15 cellular contexts compared by ENCODE assay signal in genomic region chrX:109925656-109926055, GRCh38.
A peak's percentile ranks its signal among the peaks of the same experiment; 100 is the strongest.
DNase-seq lines count a peak whose midpoint lies in the region; ATAC-seq and TF ChIP-seq lines count a peak whose summit lies in the region.
"Had no signal": no experiment of that assay in that cellular context is flagged by ENCODE, and none has a peak within 500 bp of the region (broad histone marks: within the 10 kb centered on the region; RNA-seq: fewer than 3 reads in every experiment).

No MANE protein-coding gene starts in this region.

- no peaks in the 10 kb centered on the region for H3K79me2 ChIP-seq in KMS-11 (ENCODE audit: insufficient read depth, low read depth)
- H3K79me2 ChIP-seq in MM.1S (ENCODE audit: low read length) = no peaks in the 10 kb centered on the region
- H3K79me2 ChIP-seq in parathyroid adenoma = no peaks in the 10 kb centered on the region
- no peaks in the 10 kb centered on the region for H3K79me2 ChIP-seq in PC-3 (ENCODE audit: low read length)

- no peak for ATAC-seq in gastrocnemius medialis
- ATAC-seq in PC-3 = no peak

- TF ChIP-seq CTCF in KMS-11 (conservative IDR thresholded peaks at IDR 0.05; ENCODE audit: low read depth, low read length) = no peak
- no peak for TF ChIP-seq CTCF in MM.1S (IDR thresholded peaks at IDR 0.05; ENCODE audit: low read length)
- no peak for TF ChIP-seq CTCF in parathyroid adenoma (IDR thresholded peaks at IDR 0.05)
- no peak for TF ChIP-seq CTCF in gastrocnemius medialis (IDR thresholded peaks at IDR 0.05 in 4 of 5, conservative IDR thresholded peaks at IDR 0.05 in 1 of 5)
- no peak for TF ChIP-seq CTCF in PC-3 (conservative IDR thresholded peaks at IDR 0.05; ENCODE audit: low read depth, low read length)
- no peak for TF ChIP-seq CTCF in type B pancreatic cell (conservative IDR thresholded peaks at IDR 0.05)

- BruUV-seq in PC-3 (replicated peaks; lab: Mats Ljungman, UMichigan) = no TSS peak

- no peak for TF ChIP-seq POLR2A in gastrocnemius medialis (IDR thresholded peaks at IDR 0.05)

- H3K27me3 ChIP-seq in KMS-11 (ENCODE audit: insufficient read depth, low read depth) (no peaks in the 10 kb centered on the region), MM.1S (replicated peaks; ENCODE audit: insufficient read depth, low read length) (no peaks in the 10 kb centered on the region), parathyroid adenoma (ENCODE audit: control insufficient read depth, insufficient read depth, low read length) (no peaks in the 10 kb centered on the region), gastrocnemius medialis (no peaks in the 10 kb centered on the region), PC-3 (ENCODE audit: low read length) (no peaks in the 10 kb centered on the region)

- no peaks in the 10 kb centered on the region for H3K36me3 ChIP-seq in KMS-11 (ENCODE audit: insufficient read depth)
- no peaks in the 10 kb centered on the region for H3K36me3 ChIP-seq in MM.1S (replicated peaks; ENCODE audit: insufficient read depth, low read length)
- H3K36me3 ChIP-seq in parathyroid adenoma (ENCODE audit: control insufficient read depth, insufficient read depth, low read length) = no peaks in the 10 kb centered on the region
- no peaks in the 10 kb centered on the region for H3K36me3 ChIP-seq in gastrocnemius medialis
- no peaks in the 10 kb centered on the region for H3K36me3 ChIP-seq in PC-3 (ENCODE audit: low read depth, low read length)
- H3K36me3 ChIP-seq: HAP-1 had no signal

- H3K4me1 Mint-ChIP-seq in type B pancreatic cell (ENCODE audit: unreplicated experiment) = no peaks in the 10 kb centered on the region
- H3K4me1 Mint-ChIP-seq: CD4-positive, alpha-beta memory T cell had no signal

- intact Hi-C loops in gastrocnemius medialis (cut with DNase I; ENCODE audit: low total_unique reads) = loop anchor here (2.0 to 5.0 kb wide), 2 partner anchors 79 to 217 kb away; no protein-coding TSS in a partner anchor
- intact Hi-C loops in PC-3 (cut with micrococcal nuclease) = no loop called here

- H3K36me3 Mint-ChIP-seq in type B pancreatic cell = no peaks in the 10 kb centered on the region
- H3K36me3 Mint-ChIP-seq: CD4-positive, alpha-beta memory T cell had no signal

- H3K9me2 ChIP-seq in MM.1S (replicated peaks; ENCODE audit: insufficient read depth, low read length) (no peaks in the 10 kb centered on the region), PC-3 (replicated peaks; ENCODE audit: low read length) (no peaks in the 10 kb centered on the region)

- H4K20me1 ChIP-seq in KMS-11 (ENCODE audit: insufficient read depth) = no peaks in the 10 kb centered on the region
- H4K20me1 ChIP-seq in MM.1S (ENCODE audit: insufficient read depth, low read length) = no peaks in the 10 kb centered on the region
- H4K20me1 ChIP-seq in PC-3 (ENCODE audit: low read length) = no peaks in the 10 kb centered on the region

- peaks cover 20% of the 10 kb centered on the region for H3K4me1 ChIP-seq in KMS-11 (ENCODE audit: low read depth, poor library complexity, severe bottlenecking)
- H3K4me1 ChIP-seq in MM.1S (ENCODE audit: low read length) = peaks cover 53% of the 10 kb centered on the region
- peaks cover 19% of the 10 kb centered on the region for H3K4me1 ChIP-seq in parathyroid adenoma
- peaks cover 21 to 31% of the 10 kb centered on the region in 2 donors for H3K4me1 ChIP-seq in gastrocnemius medialis
- no peaks in the 10 kb centered on the region for H3K4me1 ChIP-seq in PC-3 (ENCODE audit: insufficient read depth, low read length)
- H3K4me1 ChIP-seq: Caco-2, HAP-1 had no signal

- H3K4me2 ChIP-seq in KMS-11 (peak overlapping the region; percentile 59; the same call in 1 of the 2 replicates), MM.1S (ENCODE audit: low read depth, low read length) (peak overlapping the region; percentile 39), parathyroid adenoma (ENCODE audit: low read length) (no peak overlapping the region), PC-3 (ENCODE audit: low read length) (no peak overlapping the region)

- DNase-seq in MM.1S (no peak), gastrocnemius medialis (no peak), PC-3 (no peak), type B pancreatic cell (ENCODE audit: extremely low spot score, unreplicated experiment) (no peak)
- no peak for DNase-seq in activated CD4-positive, CD25-positive, alpha-beta regulatory T cell (lab: John Stamatoyannopoulos, UW)
- DNase-seq: C1 segment of cervical spinal cord; Caco-2; CD4-positive, alpha-beta memory T cell; DMS153; DND-41; GOT3; HFFc6 had no signal

- CTCF ChIA-PET in PC-3 (lab: Charles Lee) = no interaction called here

- H3K4me3 ChIP-seq in KMS-11 (IDR thresholded peaks at IDR 0.05; ENCODE audit: insufficient read depth, low read depth, low read length) (no peak overlapping the region), MM.1S (ENCODE audit: low read length) (no peak overlapping the region), parathyroid adenoma (ENCODE audit: low read depth, low read length) (no peak overlapping the region), gastrocnemius medialis (no peak overlapping the region), PC-3 (ENCODE audit: low read length) (no peak overlapping the region)
- H3K4me3 ChIP-seq: HAP-1 had no signal

- in situ Hi-C loops in gastrocnemius medialis (cut with MboI; ENCODE audit: low sequenced_read_pairs in 4 of 4) = no loop called here

- no peaks in the 10 kb centered on the region for H3K9me3 Mint-ChIP-seq in type B pancreatic cell
- H3K9me3 Mint-ChIP-seq: CD4-positive, alpha-beta memory T cell; HFFc6 had no signal

- H3K4me3 Mint-ChIP-seq in type B pancreatic cell = no peak overlapping the region
- H3K4me3 Mint-ChIP-seq: HFFc6 had no signal

- H2AFZ ChIP-seq in KMS-11 (ENCODE audit: low read depth) (no peak overlapping the region), MM.1S (ENCODE audit: low read length) (no peak overlapping the region), parathyroid adenoma (no peak overlapping the region), PC-3 (ENCODE audit: low read length) (no peak overlapping the region)

- H3K9ac ChIP-seq in KMS-11 (no peak overlapping the region), MM.1S (ENCODE audit: low read length) (peak overlapping the region; percentile 42; the same call in 1 of the 2 replicates), parathyroid adenoma (no peak overlapping the region), PC-3 (ENCODE audit: low read length) (no peak overlapping the region)

- no peaks in the 10 kb centered on the region for H3K27me3 Mint-ChIP-seq in type B pancreatic cell
- H3K27me3 Mint-ChIP-seq: CD4-positive, alpha-beta memory T cell had no signal

- H3K9me3 ChIP-seq in MM.1S (replicated peaks; ENCODE audit: insufficient read depth, low read length) (no peaks in the 10 kb centered on the region), parathyroid adenoma (ENCODE audit: control insufficient read depth, low read length) (no peaks in the 10 kb centered on the region), gastrocnemius medialis (no peaks in the 10 kb centered on the region), PC-3 (ENCODE audit: low read length) (no peaks in the 10 kb centered on the region)
- H3K9me3 ChIP-seq: Caco-2, HAP-1 had no signal

- no peak overlapping the region for H3K27ac ChIP-seq in KMS-11
- peak overlapping the region; percentile 99 for H3K27ac ChIP-seq in MM.1S (ENCODE audit: low read length)
- peak overlapping the region; percentile 82 for H3K27ac ChIP-seq in parathyroid adenoma
- H3K27ac ChIP-seq in gastrocnemius medialis = peak overlapping the region; percentile 88 to 91 (median 90)
- H3K27ac ChIP-seq in PC-3 (ENCODE audit: low read length) = no peak overlapping the region

- H3F3A ChIP-seq in MM.1S (ENCODE audit: insufficient read depth, low read length) (peaks cover 28% of the 10 kb centered on the region), PC-3 (ENCODE audit: low read length, unreplicated experiment) (no peaks in the 10 kb centered on the region)

- POLR2A ChIA-PET in PC-3 (lab: Charles Lee; ENCODE audit: unreplicated experiment) = no interaction called here

- H3K27ac Mint-ChIP-seq in type B pancreatic cell = no peak overlapping the region
- H3K27ac Mint-ChIP-seq: CD4-positive, alpha-beta memory T cell; HFFc6 had no signal

Comparison
In these comparisons a context has a peak if more than half of its experiments do, and no peak if none do; other contexts are left out.
1. H3K27ac ChIP-seq: peak in MM.1S (single experiment), parathyroid adenoma (single experiment) and gastrocnemius medialis (4 of 4); none in KMS-11 (single experiment) and PC-3 (single experiment).
2. H3K4me2 ChIP-seq: peak in KMS-11 (single experiment) and MM.1S (single experiment); none in parathyroid adenoma (single experiment) and PC-3 (single experiment).